Comparison of ENCODE assay signal across 8 cellular contexts in genomic region chr5:143405747-143406098, GRCh38. TPM values are rescaled to one million over a fixed set of nuclear protein-coding genes. Genes with fewer than 3 reads are reported as not detected.
A peak's percentile ranks its signal among the peaks of the same experiment; 100 is the strongest.
DNase-seq lines count a peak whose midpoint lies in the region; ATAC-seq and TF ChIP-seq lines count a peak whose summit lies in the region.

No MANE protein-coding gene starts in this region.

- no peak for DNase-seq in HFFc6
- DNase-seq in activated T-helper 1 cell treated with anti-CD3 and anti-CD28 coated beads, Interleukin-12 subunit alpha, Interleukin-12 subunit beta, Interleukin-2, Interleukin-4 antibody, amounts not matched to agents 30 ng/mL and 10 ng/mL and 1 ng/mL, durations not matched to agents 14 hours and 24 hours and 36 hours (ENCODE audit: low spot score), result no peak
- DNase-seq in DMS153 treated with DMSO at 0.1 percent for 48 hours (lab: John Stamatoyannopoulos, UW; ENCODE audit: unreplicated experiment), result no peak
- no peak for DNase-seq in activated CD4-positive, alpha-beta T cell treated with anti-CD3 and anti-CD28 coated beads, Interleukin-2, amount 50 U/mL, for 1 hour

- no peaks in the 10 kb centered on the region for H3K9me3 Mint-ChIP-seq in HFFc6
- no peaks in the 10 kb centered on the region for H3K9me3 Mint-ChIP-seq in activated T-helper 1 cell treated with anti-CD3 and anti-CD28 coated beads, Interleukin-12 subunit alpha, Interleukin-12 subunit beta, Interleukin-2, Interleukin-4 antibody, amounts not matched to agents 30 ng/mL and 10 ng/mL and 1 ng/mL, durations not matched to agents 14 hours and 24 hours and 36 hours
- H3K9me3 Mint-ChIP-seq in stimulated activated memory B cell treated with anti-CD40 and anti-IgM and Interleukin-4, amounts not matched to agents 10 μg/mL and 1 μg/mL and 100 μg/mL, for 72 hours, result no peaks in the 10 kb centered on the region

- H3K4me1 Mint-ChIP-seq in HFFc6 (ENCODE audit: low read depth), result peaks cover 44% of the 10 kb centered on the region
- peaks cover 29% of the 10 kb centered on the region for H3K4me1 Mint-ChIP-seq in activated T-helper 1 cell treated with anti-CD3 and anti-CD28 coated beads, Interleukin-12 subunit alpha, Interleukin-12 subunit beta, Interleukin-2, Interleukin-4 antibody, amounts not matched to agents 30 ng/mL and 10 ng/mL and 1 ng/mL, durations not matched to agents 14 hours and 24 hours and 36 hours (ENCODE audit: low read depth)
- peaks cover 22% of the 10 kb centered on the region for H3K4me1 Mint-ChIP-seq in stimulated activated memory B cell treated with anti-CD40 and anti-IgM and Interleukin-4, amounts not matched to agents 10 μg/mL and 1 μg/mL and 100 μg/mL, for 72 hours

- ATAC-seq in stimulated activated memory B cell treated with anti-CD40 and anti-IgM and Interleukin-4, amounts not matched to agents 10 μg/mL and 1 μg/mL and 100 μg/mL, for 72 hours, result no peak
- no peak for ATAC-seq in HG02870 (IDR thresholded peaks at IDR 0.05; ENCODE audit: unreplicated experiment)
- no peak for ATAC-seq in GM21423 (IDR thresholded peaks at IDR 0.05; ENCODE audit: unreplicated experiment)

- intact Hi-C loops in activated T-helper 1 cell treated with anti-CD3 and anti-CD28 coated beads, Interleukin-12 subunit alpha, Interleukin-12 subunit beta, Interleukin-2, Interleukin-4 antibody, amounts not matched to agents 30 ng/mL and 10 ng/mL and 1 ng/mL, durations not matched to agents 14 hours and 24 hours and 36 hours (cut with micrococcal nuclease), result loop anchor here (1.0 to 2.0 kb wide), 4 partner anchors 13 to 563 kb away; no protein-coding TSS in a partner anchor

- no peak for TF ChIP-seq CTCF in HFFc6 (IDR thresholded peaks at IDR 0.05)

- H3K4me3 Mint-ChIP-seq in HFFc6, result peak overlapping the region; percentile 92
- peak overlapping the region; percentile 95 for H3K4me3 Mint-ChIP-seq in activated T-helper 1 cell treated with anti-CD3 and anti-CD28 coated beads, Interleukin-12 subunit alpha, Interleukin-12 subunit beta, Interleukin-2, Interleukin-4 antibody, amounts not matched to agents 30 ng/mL and 10 ng/mL and 1 ng/mL, durations not matched to agents 14 hours and 24 hours and 36 hours
- peak overlapping the region; percentile 87 for H3K4me3 Mint-ChIP-seq in stimulated activated memory B cell treated with anti-CD40 and anti-IgM and Interleukin-4, amounts not matched to agents 10 μg/mL and 1 μg/mL and 100 μg/mL, for 72 hours

- H3K36me3 Mint-ChIP-seq in HFFc6 (ENCODE audit: low read depth), result peaks cover 17% of the 10 kb centered on the region
- peaks cover 13% of the 10 kb centered on the region for H3K36me3 Mint-ChIP-seq in activated T-helper 1 cell treated with anti-CD3 and anti-CD28 coated beads, Interleukin-12 subunit alpha, Interleukin-12 subunit beta, Interleukin-2, Interleukin-4 antibody, amounts not matched to agents 30 ng/mL and 10 ng/mL and 1 ng/mL, durations not matched to agents 14 hours and 24 hours and 36 hours (ENCODE audit: low read depth)
- peaks cover 6% of the 10 kb centered on the region for H3K36me3 Mint-ChIP-seq in stimulated activated memory B cell treated with anti-CD40 and anti-IgM and Interleukin-4, amounts not matched to agents 10 μg/mL and 1 μg/mL and 100 μg/mL, for 72 hours

- H3K27ac Mint-ChIP-seq in HFFc6, result peak overlapping the region; percentile 99
- H3K27ac Mint-ChIP-seq in activated T-helper 1 cell treated with anti-CD3 and anti-CD28 coated beads, Interleukin-12 subunit alpha, Interleukin-12 subunit beta, Interleukin-2, Interleukin-4 antibody, amounts not matched to agents 30 ng/mL and 10 ng/mL and 1 ng/mL, durations not matched to agents 14 hours and 24 hours and 36 hours, result peak overlapping the region; percentile 99
- H3K27ac Mint-ChIP-seq in stimulated activated memory B cell treated with anti-CD40 and anti-IgM and Interleukin-4, amounts not matched to agents 10 μg/mL and 1 μg/mL and 100 μg/mL, for 72 hours, result peak overlapping the region; percentile 100

- peaks cover 2% of the 10 kb centered on the region for H3K27me3 Mint-ChIP-seq in HFFc6 (ENCODE audit: insufficient read depth)
- no peaks in the 10 kb centered on the region for H3K27me3 Mint-ChIP-seq in activated T-helper 1 cell treated with anti-CD3 and anti-CD28 coated beads, Interleukin-12 subunit alpha, Interleukin-12 subunit beta, Interleukin-2, Interleukin-4 antibody, amounts not matched to agents 30 ng/mL and 10 ng/mL and 1 ng/mL, durations not matched to agents 14 hours and 24 hours and 36 hours (ENCODE audit: insufficient read depth)
- no peaks in the 10 kb centered on the region for H3K27me3 Mint-ChIP-seq in stimulated activated memory B cell treated with anti-CD40 and anti-IgM and Interleukin-4, amounts not matched to agents 10 μg/mL and 1 μg/mL and 100 μg/mL, for 72 hours

- peak overlapping the region; percentile 66 for H3K4me3 ChIP-seq in iPS-11a (ENCODE audit: low read depth, low read length)

RNA-seq across cellular contexts. Expression of gene NR3C1, which starts 2.2 kb away (rescaled TPM):
- 10 to 100 TPM; 61.6 to 86.9 (median 71.5) TPM for total RNA-seq in HFFc6 (2021; fragmentation: NEBNext Ultra II Directional; extraction: Animal tissue kit (Norgen Biotek cat#: 25700))
- total RNA-seq in activated T-helper 1 cell treated with anti-CD3 and anti-CD28 coated beads, Interleukin-12 subunit alpha, Interleukin-12 subunit beta, Interleukin-2, Interleukin-4 antibody, amounts not matched to agents 30 ng/mL and 10 ng/mL and 1 ng/mL, durations not matched to agents 14 hours and 24 hours and 36 hours, result 62.7 TPM in 2 replicates
